In the genomic region with DNA sequence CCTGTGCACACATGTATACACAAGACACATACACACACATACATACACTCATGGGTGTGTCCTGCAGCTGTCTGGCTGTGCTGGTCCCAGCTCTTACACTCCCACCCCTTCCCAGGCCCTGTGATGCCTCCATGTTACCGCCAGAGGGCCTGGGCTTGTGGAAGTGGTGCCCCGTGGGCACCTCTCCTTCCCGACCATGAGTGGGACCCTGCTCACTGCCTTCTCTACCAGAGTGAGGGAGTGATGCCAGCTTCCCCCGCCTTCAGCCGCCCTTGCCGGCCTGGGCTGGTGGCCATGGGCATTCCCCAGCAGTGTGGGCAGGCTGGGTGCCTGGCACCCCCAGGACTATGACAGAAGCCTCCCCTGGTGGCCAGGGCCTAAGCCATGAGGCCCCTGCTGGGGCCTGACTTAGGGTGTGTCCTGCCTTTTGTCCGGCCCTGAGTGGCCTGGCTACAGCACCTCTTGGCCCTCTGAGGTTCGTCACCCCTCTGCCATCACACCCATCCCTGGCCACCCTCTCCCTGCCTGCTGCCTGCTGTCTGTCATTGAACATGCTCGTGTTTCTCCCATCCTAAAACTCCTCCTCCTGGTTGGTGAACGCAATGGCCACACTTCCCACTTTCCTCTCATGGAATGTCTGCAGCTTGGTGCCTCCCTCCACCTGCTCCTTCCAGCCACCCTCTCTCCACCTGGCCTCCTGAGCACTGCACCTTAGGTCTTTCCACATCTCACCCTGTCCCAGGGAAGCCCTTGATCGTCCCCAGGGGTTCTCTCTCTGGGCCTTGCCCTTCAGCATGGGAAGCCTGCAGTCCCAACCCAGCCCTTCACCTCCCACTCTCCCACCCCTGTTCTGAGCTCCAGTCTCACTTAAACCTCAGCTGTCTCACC, we compare ENCODE assay signal across 8 cellular contexts. TPM values are rescaled to one million over a fixed set of nuclear protein-coding genes. Genes with fewer than 3 reads are reported as not detected.
DNase-seq lines count a peak whose midpoint lies in the region; ATAC-seq and TF ChIP-seq lines count a peak whose summit lies in the region.

No MANE protein-coding gene starts in this region.

- H3K9me3 Mint-ChIP-seq in CD14-positive monocyte = peaks cover 0 to 2% (median 0%) of the 10 kb centered on the region in 7 donors

- H4K20me1 ChIP-seq in Karpas-422 (ENCODE audit: insufficient read depth, low read depth, low read length) = no peaks in the 10 kb centered on the region

- H3K4me2 ChIP-seq in Karpas-422 (ENCODE audit: low read depth, low read length, poor library complexity, severe bottlenecking) = no peak overlapping the region

- H3K27ac ChIP-seq in Karpas-422 (ENCODE audit: low read length) (no peak overlapping the region), brain microvascular endothelial cell (no peak overlapping the region)

- no peak for DNase-seq in CD14-positive monocyte (ENCODE audit: low spot score)
- DNase-seq in Karpas-422 = peak; percentile 72
- peak; percentile 15 for DNase-seq in brain microvascular endothelial cell
- DNase-seq in lung microvascular endothelial cell (ENCODE audit: low read depth in 2 of 2) = peak; percentile 26 to 63
- no peak for DNase-seq in NCI-H128 (lab: John Stamatoyannopoulos, UW; ENCODE audit: unreplicated experiment)
- no peak for DNase-seq in activated naive CD4-positive, alpha-beta T cell treated with anti-CD3 and anti-CD28 coated beads, Interleukin-2, amount 50 U/mL, for 16 hours

- H3K4me3 Mint-ChIP-seq in CD14-positive monocyte = no peak overlapping the region

- peaks cover 0 to 1% (median 0%) of the 10 kb centered on the region in 3 donors for H3K27me3 Mint-ChIP-seq in CD14-positive monocyte (ENCODE audit: low read depth in 3 of 3)

- TF ChIP-seq CTCF in CD14-positive monocyte (IDR thresholded peaks at IDR 0.05) (peak; percentile 29), brain microvascular endothelial cell (IDR thresholded peaks at IDR 0.05; ENCODE audit: low read depth, low read length, missing control alignments) (peak; percentile 84)

- H3K4me3 ChIP-seq in Karpas-422 (ENCODE audit: low read length) (no peak overlapping the region), brain microvascular endothelial cell (ENCODE audit: low read depth, low read length) (no peak overlapping the region)

- H3K9ac ChIP-seq in Karpas-422 (ENCODE audit: low read length) = no peak overlapping the region

- H3K36me3 Mint-ChIP-seq in CD14-positive monocyte = peaks cover 10 to 12% of the 10 kb centered on the region in 2 donors

- H3K27ac Mint-ChIP-seq in CD14-positive monocyte = peak overlapping the region in 2 of 7 donors; percentile 32 to 35

- H3K27me3 ChIP-seq in Karpas-422 (ENCODE audit: low read length) (no peaks in the 10 kb centered on the region), brain microvascular endothelial cell (replicated peaks) (no peaks in the 10 kb centered on the region)

- in situ Hi-C loops in brain microvascular endothelial cell (cut with HindIII; ENCODE audit: low pct_ligation_motif_present, low sequenced_read_pairs) = no loop called here

- H3K79me2 ChIP-seq in Karpas-422 (ENCODE audit: low read length) = no peaks in the 10 kb centered on the region

- H3K36me3 ChIP-seq in Karpas-422 (ENCODE audit: insufficient read depth, low read length) (no peaks in the 10 kb centered on the region), brain microvascular endothelial cell (replicated peaks) (no peaks in the 10 kb centered on the region)

- H3K4me1 Mint-ChIP-seq in CD14-positive monocyte = peaks cover 8% of the 10 kb centered on the region

- no peaks in the 10 kb centered on the region for H3K9me3 ChIP-seq in Karpas-422 (ENCODE audit: low read length)

- ATAC-seq in HG03342 (IDR thresholded peaks at IDR 0.05; ENCODE audit: unreplicated experiment) (no peak), GM19035 (IDR thresholded peaks at IDR 0.05; ENCODE audit: unreplicated experiment) (no peak)

- intact Hi-C loops in CD14-positive monocyte (cut with micrococcal nuclease) = no loop called here

- H3K9me2 ChIP-seq in Karpas-422 (replicated peaks; ENCODE audit: insufficient read depth, low read length) = no peaks in the 10 kb centered on the region

- no peaks in the 10 kb centered on the region for H3K4me1 ChIP-seq in Karpas-422 (ENCODE audit: low read length)

- no peak overlapping the region for H2AFZ ChIP-seq in Karpas-422 (ENCODE audit: low read length)

RNA-seq across cellular contexts. Expression of gene HDAC11, which starts 14.6 kb away (rescaled TPM):
- 1 to 10 TPM; 2.9 to 3.5 TPM for polyA plus RNA-seq in CD14-positive monocyte
- 1.6 and 5.3 TPM in 2 replicates for total RNA-seq in Karpas-422 (2014; rRNA removed; shearing (Covaris generic); ENCODE audit: low replicate concordance)
- total RNA-seq in lung microvascular endothelial cell = 5.2 and 6.9 TPM in 2 replicates

RNA-seq across cellular contexts. Expression of gene FBLN2, which starts 54.2 kb away (rescaled TPM):
- polyA plus RNA-seq in CD14-positive monocyte = not detected
- not detected in 2 replicates for total RNA-seq in Karpas-422 (2014; rRNA removed; shearing (Covaris generic); ENCODE audit: low replicate concordance)
- 2.6 and 10.9 TPM in 2 replicates for total RNA-seq in lung microvascular endothelial cell

Comparison
In these comparisons a context has a peak if more than half of its experiments do, and no peak if none do; other contexts are left out.
1. DNase-seq: peak in Karpas-422 (single experiment), brain microvascular endothelial cell (single experiment) and lung microvascular endothelial cell (2 of 2); none in CD14-positive monocyte (single experiment), NCI-H128 (single experiment) and activated naive CD4-positive, alpha-beta T cell treated with anti-CD3 and anti-CD28 coated beads, Interleukin-2, amount 50 U/mL, for 16 hours (single experiment).